ENCODE assay signal across 2 cellular contexts in genomic region chr4:109887071-109887470, GRCh38.
TF ChIP-seq lines count a peak whose summit lies in the region.

No MANE protein-coding gene starts in this region.

TF ChIP-seq in endothelial cell of umbilical vein, 7 proteins besides CTCF, POLR2A, EP300 and RAD21:
- TF ChIP-seq MYC (IDR thresholded peaks at IDR 0.05; ENCODE audit: low read depth, low read length) (no peak), JUN (IDR thresholded peaks at IDR 0.05; ENCODE audit: borderline replicate concordance, insufficient read depth, insufficient read length, low read depth) (no peak), GATA2 (IDR thresholded peaks at IDR 0.05; ENCODE audit: insufficient read depth, insufficient read length, low read depth, low read length) (no peak), MAX (IDR thresholded peaks at IDR 0.05; ENCODE audit: insufficient read depth, insufficient read length) (no peak), FOS (IDR thresholded peaks at IDR 0.05; ENCODE audit: borderline replicate concordance, insufficient read depth, low read length) (no peak), EZH2 (IDR thresholded peaks at IDR 0.05; ENCODE audit: borderline replicate concordance, low read depth, low read length, severe bottlenecking) (no peak), POLR2AphosphoS5 (IDR thresholded peaks at IDR 0.05; ENCODE audit: insufficient read depth, low read depth, low read length) (no peak)

TF ChIP-seq in HepG2, 621 proteins besides CTCF, POLR2A, EP300 and RAD21:
- TF ChIP-seq SIN3B (IDR thresholded peaks at IDR 0.05; ENCODE audit: low read length) (no peak), RBFOX2 (IDR thresholded peaks at IDR 0.05; ENCODE audit: low read depth, low read length) (no peak), ZNF609 (CRISPR knock-in tag; IDR thresholded peaks at IDR 0.05; ENCODE audit: borderline replicate concordance) (no peak), WIZ (CRISPR knock-in tag; IDR thresholded peaks at IDR 0.05) (no peak), PRDM15 (CRISPR knock-in tag; IDR thresholded peaks at IDR 0.05) (no peak), ZNF710 (CRISPR knock-in tag; IDR thresholded peaks at IDR 0.05; ENCODE audit: borderline replicate concordance) (no peak), REXO4 (CRISPR knock-in tag; IDR thresholded peaks at IDR 0.05; ENCODE audit: borderline replicate concordance) (no peak), KDM6A (CRISPR knock-in tag; IDR thresholded peaks at IDR 0.05; ENCODE audit: low read depth) (no peak), ARNTL (CRISPR knock-in tag; IDR thresholded peaks at IDR 0.05) (no peak), SMARCE1 (IDR thresholded peaks at IDR 0.05; ENCODE audit: borderline replicate concordance) (no peak), IKZF1 (IDR thresholded peaks at IDR 0.05) (no peak), ZSCAN5A (CRISPR knock-in tag; IDR thresholded peaks at IDR 0.05; ENCODE audit: borderline replicate concordance) (no peak)
